ENCODE assay signal across 8 cellular contexts in the genomic region with DNA sequence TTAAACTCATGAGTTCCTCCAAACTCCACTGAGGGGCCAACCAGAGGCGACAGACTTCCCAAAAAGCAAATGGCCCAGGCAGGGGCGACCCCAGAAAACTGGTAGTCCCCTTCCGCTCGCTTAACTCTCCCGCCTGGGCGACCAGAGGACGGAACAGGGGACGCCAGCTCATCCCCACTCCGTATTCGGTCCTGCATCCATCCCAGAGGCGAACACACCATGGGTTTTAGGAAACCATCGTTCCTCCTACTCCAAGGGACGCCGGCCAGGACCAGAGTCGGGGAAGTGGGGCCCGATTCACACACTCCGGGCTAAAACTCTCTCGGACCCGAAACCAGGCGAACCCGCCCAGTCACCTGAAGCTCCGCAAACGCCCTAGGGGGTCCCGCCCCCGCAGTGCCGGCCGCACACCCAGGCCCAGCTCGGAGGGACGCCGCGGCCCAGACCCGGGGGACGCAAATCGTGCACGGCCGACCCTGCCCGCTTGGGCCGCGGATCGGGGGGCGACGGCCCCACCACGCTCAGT. TPM values are rescaled to one million over a fixed set of nuclear protein-coding genes. Genes with fewer than 3 reads are reported as not detected.
DNase-seq lines count a peak whose midpoint lies in the region; ATAC-seq and TF ChIP-seq lines count a peak whose summit lies in the region.

No MANE protein-coding gene starts in this region.

- no peak overlapping the region for H4K91ac ChIP-seq in H9 (ENCODE audit: insufficient read length, low read depth, low read length)

- H3K9me3 ChIP-seq in H9 (ENCODE audit: control insufficient read depth, low read depth, low read length) (no peaks in the 10 kb centered on the region), fibroblast of lung (ENCODE audit: control insufficient read depth, insufficient read depth, low read depth, low read length) (no peaks in the 10 kb centered on the region), thyroid gland (no peaks in the 10 kb centered on the region)

- TF ChIP-seq POLR2A in thyroid gland (IDR thresholded peaks at IDR 0.05) = no peak

- no peak for TF ChIP-seq CTCF in GM12875 (IDR thresholded peaks at IDR 0.05; ENCODE audit: borderline replicate concordance, insufficient read depth, low read depth, low read length)
- TF ChIP-seq CTCF in H9 (conservative IDR thresholded peaks at IDR 0.05) = no peak
- no peak for TF ChIP-seq CTCF in LNCaP clone FGC (IDR thresholded peaks at IDR 0.05; ENCODE audit: control insufficient read depth, extremely low read depth, insufficient read depth)
- TF ChIP-seq CTCF in fibroblast of lung (conservative IDR thresholded peaks at IDR 0.05 in 1 of 2, IDR thresholded peaks at IDR 0.05 in 1 of 2; ENCODE audit: low read depth in 1 of 2, low read length in 2 of 2) = no peak
- TF ChIP-seq CTCF in thyroid gland (IDR thresholded peaks at IDR 0.05) = no peak

- H3K18ac ChIP-seq in H9 (ENCODE audit: insufficient read length, low read depth, low read length) = peak overlapping the region; percentile 41

- intact Hi-C loops in thyroid gland (cut with DNase I) = no loop called here

- H3K36me3 ChIP-seq in fibroblast of lung (ENCODE audit: control insufficient read depth, insufficient read depth, low read length) = no peaks in the 10 kb centered on the region
- no peaks in the 10 kb centered on the region for H3K36me3 ChIP-seq in thyroid gland

- no peak overlapping the region for H2BK12ac ChIP-seq in H9 (ENCODE audit: insufficient read length, low read depth, low read length)

- H2BK5ac ChIP-seq in H9 (ENCODE audit: insufficient read length, low read length) = no peak overlapping the region

- H3K4ac ChIP-seq in H9 (ENCODE audit: low read depth, low read length) = no peak overlapping the region; the same call in 1 of the 2 replicates

- H3K36me3 Mint-ChIP-seq in H9 (ENCODE audit: insufficient read depth in 1 of 3, low read depth in 3 of 3) = peaks cover 13 to 28% (median 14%) of the 10 kb centered on the region in 3 experiments
- H3K36me3 Mint-ChIP-seq in natural killer cell treated with Interleukin-12 subunit alpha and Interleukin-12 subunit beta and Interleukin-15 and Interleukin-18, amount 100 ng/mL, for 72 hours = peaks cover 5% of the 10 kb centered on the region

- no peak overlapping the region for H4K8ac ChIP-seq in H9 (replicated peaks; ENCODE audit: insufficient read length, low read depth, low read length)

- H3K4me2 ChIP-seq in H9 (ENCODE audit: insufficient read depth, insufficient read length, low read length) (peak overlapping the region; percentile 91), fibroblast of lung (ENCODE audit: extremely low read depth, insufficient read depth, low read length) (peak overlapping the region; percentile 61)

- no peak overlapping the region for H2BK15ac ChIP-seq in H9 (ENCODE audit: low read depth, low read length)

- H2AFZ ChIP-seq in H9 (ENCODE audit: low read length) (no peak overlapping the region), fibroblast of lung (ENCODE audit: low read length) (peak overlapping the region; percentile 42)

- H3K9me3 Mint-ChIP-seq in H9 = peaks cover 3 to 9% of the 10 kb centered on the region in 2 experiments
- H3K9me3 Mint-ChIP-seq in natural killer cell treated with Interleukin-12 subunit alpha and Interleukin-12 subunit beta and Interleukin-15 and Interleukin-18, amount 100 ng/mL, for 72 hours = peaks cover 5% of the 10 kb centered on the region

- peak; percentile 32 for DNase-seq in H9
- DNase-seq in LNCaP clone FGC (ENCODE audit: low read depth) = no peak
- peak; percentile 9 for DNase-seq in activated T-cell treated with anti-CD3 and anti-CD28 coated beads for 48 hours (ENCODE audit: low read depth)
- DNase-seq in fibroblast of lung (ENCODE audit: low read depth in 2 of 2) = peak; percentile 18 to 21
- DNase-seq in natural killer cell treated with Interleukin-12 subunit alpha and Interleukin-12 subunit beta and Interleukin-15 and Interleukin-18, amount 100 ng/mL, for 72 hours (ENCODE audit: low spot score) = peak; percentile 64
- DNase-seq in thyroid gland = peak; percentile 19 to 37
- DNase-seq in NCI-H1436 (lab: John Stamatoyannopoulos, UW) = no peak

- no CpG with 5 or more reads among the region's 43 CpGs for WGBS in H9 (ENCODE audit: extremely low coverage, insufficient read length, low lambda C conversion rate)
- 2 to 3% methylated on average over 5 of the region's 43 CpGs for WGBS in thyroid gland, 2 donors

- no peaks in the 10 kb centered on the region for H3K79me1 ChIP-seq in H9 (ENCODE audit: insufficient read depth, low read depth, low read length, poor library complexity, severe bottlenecking)

- no peak overlapping the region for H3K56ac ChIP-seq in H9 (ENCODE audit: insufficient read length, low read depth, low read length)

- peak overlapping the region; percentile 95 for H3K9ac ChIP-seq in H9 (ENCODE audit: extremely low read depth, insufficient read length, low read length)
- H3K9ac ChIP-seq in fibroblast of lung (ENCODE audit: insufficient read depth, low read length) = peak overlapping the region; percentile 91

- H4K5ac ChIP-seq in H9 (ENCODE audit: insufficient read length, low read depth, low read length) = no peak overlapping the region

- H3K27ac ChIP-seq in H9 (ENCODE audit: insufficient read length, low read depth, low read length) (no peak overlapping the region), fibroblast of lung (ENCODE audit: insufficient read depth, low read length) (peak overlapping the region; percentile 79), thyroid gland (peak overlapping the region; percentile 52 to 74 (median 55))

- H3K27me3 ChIP-seq in H9 (ENCODE audit: insufficient read depth, low read length) (no peaks in the 10 kb centered on the region), fibroblast of lung (ENCODE audit: control insufficient read depth, insufficient read depth, low read length) (no peaks in the 10 kb centered on the region), thyroid gland (no peaks in the 10 kb centered on the region)

- H2BK20ac ChIP-seq in H9 (ENCODE audit: low read depth, low read length, poor library complexity, severe bottlenecking) = no peak overlapping the region

- H3K4me3 ChIP-seq in GM12875 (ENCODE audit: low read depth, low read length) = peak overlapping the region; percentile 77
- peak overlapping the region; percentile 89 for H3K4me3 ChIP-seq in LNCaP clone FGC (ENCODE audit: low read depth, low read length)
- peak overlapping the region; percentile 76 to 96 (median 86) for H3K4me3 ChIP-seq in fibroblast of lung (replicated peaks in 1 of 4; ENCODE audit: control extremely low read depth in 1 of 4, insufficient read depth in 1 of 4, low read depth in 3 of 4, low read length in 4 of 4)
- H3K4me3 ChIP-seq in thyroid gland (replicated peaks in 1 of 3) = peak overlapping the region; percentile 82 to 96 (median 95)

- no peak overlapping the region for H2BK120ac ChIP-seq in H9 (ENCODE audit: low read depth, low read length, poor library complexity, severe bottlenecking)

- peak overlapping the region; percentile 90 to 98 for H3K4me3 Mint-ChIP-seq in H9
- H3K4me3 Mint-ChIP-seq in natural killer cell treated with Interleukin-12 subunit alpha and Interleukin-12 subunit beta and Interleukin-15 and Interleukin-18, amount 100 ng/mL, for 72 hours = peak overlapping the region; percentile 99

- H3K4me1 Mint-ChIP-seq in H9 = peaks cover 43% of the 10 kb centered on the region in 2 experiments
- H3K4me1 Mint-ChIP-seq in natural killer cell treated with Interleukin-12 subunit alpha and Interleukin-12 subunit beta and Interleukin-15 and Interleukin-18, amount 100 ng/mL, for 72 hours (ENCODE audit: low read depth in 2 of 2) = peaks cover 27 to 35% of the 10 kb centered on the region in 2 donors

- H3K27me3 Mint-ChIP-seq in H9 (ENCODE audit: low read depth) = no peaks in the 10 kb centered on the region
- no peaks in the 10 kb centered on the region for H3K27me3 Mint-ChIP-seq in natural killer cell treated with Interleukin-12 subunit alpha and Interleukin-12 subunit beta and Interleukin-15 and Interleukin-18, amount 100 ng/mL, for 72 hours

- peaks cover 43% of the 10 kb centered on the region for H3K79me2 ChIP-seq in H9 (ENCODE audit: insufficient read depth, low read length)
- H3K79me2 ChIP-seq in fibroblast of lung (ENCODE audit: control insufficient read depth, insufficient read depth, low read length) = peaks cover 52% of the 10 kb centered on the region

- H3K4me1 ChIP-seq in H9 (ENCODE audit: insufficient read depth, low read length) = peaks cover 8% of the 10 kb centered on the region; the same call in 1 of the 2 replicates
- H3K4me1 ChIP-seq in fibroblast of lung (ENCODE audit: control insufficient read depth, extremely low read depth, insufficient read depth, low read length) = peaks cover 4% of the 10 kb centered on the region
- H3K4me1 ChIP-seq in thyroid gland = peaks cover 5 to 13% of the 10 kb centered on the region in 2 donors

- no peak overlapping the region for H2AK5ac ChIP-seq in H9 (ENCODE audit: insufficient read length, low read length)

- H3K27ac Mint-ChIP-seq in H9 = peak overlapping the region; percentile 58 to 95 (median 88); a peak in 6 of 7 replicates
- peak overlapping the region; percentile 79 to 85 for H3K27ac Mint-ChIP-seq in natural killer cell treated with Interleukin-12 subunit alpha and Interleukin-12 subunit beta and Interleukin-15 and Interleukin-18, amount 100 ng/mL, for 72 hours

- peak; percentile 69 to 75 for ATAC-seq in natural killer cell treated with Interleukin-12 subunit alpha and Interleukin-12 subunit beta and Interleukin-15 and Interleukin-18, amount 100 ng/mL, for 72 hours

- H4K20me1 ChIP-seq in H9 (ENCODE audit: control insufficient read depth, insufficient read depth, insufficient read length) (peaks cover 2% of the 10 kb centered on the region), fibroblast of lung (ENCODE audit: control insufficient read depth, extremely low read depth, insufficient read depth, low read length) (no peaks in the 10 kb centered on the region)

- peak overlapping the region; percentile 88 for H3K14ac ChIP-seq in H9 (ENCODE audit: insufficient read depth, low read length)

- H3T11ph ChIP-seq in H9 (ENCODE audit: low read length) = no peak overlapping the region

- peaks cover 9% of the 10 kb centered on the region for H3K23me2 ChIP-seq in H9 (ENCODE audit: insufficient read length, low read depth, low read length, poor library complexity, severe bottlenecking)

- H3K23ac ChIP-seq in H9 (ENCODE audit: insufficient read length, low read depth, low read length) = no peak overlapping the region

RNA-seq across cellular contexts. Expression of a gene that starts 0.5 kb away (rescaled TPM):
- total RNA-seq in H9 (2021) (70.8 and 71.6 TPM in 2 replicates), fibroblast of lung (24.9 and 30.3 TPM in 2 replicates), thyroid gland (10 to 100 TPM; 18.8 to 25.1 (median 23.4) TPM)
- polyA plus RNA-seq in fibroblast of lung = 23.6 and 31.3 TPM in 2 replicates
- polyA plus RNA-seq in fibroblast of lung (2012) = 14.8 and 23.6 TPM in 2 replicates
- 4.2 and 9.5 TPM in 2 replicates for polyA minus RNA-seq in fibroblast of lung (ENCODE audit: low replicate concordance)
- 10 to 100 TPM; 17.3 to 37.7 TPM for total RNA-seq in natural killer cell treated with Interleukin-12 subunit alpha and Interleukin-12 subunit beta and Interleukin-15 and Interleukin-18, amount 100 ng/mL, for 72 hours

Comparison
In these comparisons a context has a peak if more than half of its experiments do, and no peak if none do; other contexts are left out.
1. DNase-seq: peak in H9 (single experiment), activated T-cell treated with anti-CD3 and anti-CD28 coated beads for 48 hours (single experiment), fibroblast of lung (2 of 2), natural killer cell treated with Interleukin-12 subunit alpha and Interleukin-12 subunit beta and Interleukin-15 and Interleukin-18, amount 100 ng/mL, for 72 hours (single experiment) and thyroid gland (2 of 2); none in LNCaP clone FGC (single experiment) and NCI-H1436 (single experiment).
2. Peak in every context shown above with its lines, with median percentiles within 50 percentile points of each other: H3K4me3 ChIP-seq.